ENCODE assay signal across 8 cellular contexts in genomic region chr13:75550159-75550567, GRCh38. TPM values are rescaled to one million over a fixed set of nuclear protein-coding genes. Genes with fewer than 3 reads are reported as not detected.
DNase-seq lines count a peak whose midpoint lies in the region; ATAC-seq and TF ChIP-seq lines count a peak whose summit lies in the region.

No MANE protein-coding gene starts in this region.

- H3K27me3 ChIP-seq in HUES6 (ENCODE audit: control insufficient read depth, insufficient read depth, low read length) (no peaks in the 10 kb centered on the region), ectodermal cell (ENCODE audit: control insufficient read depth, insufficient read depth, low read length, poor library complexity, severe bottlenecking) (no peaks in the 10 kb centered on the region), mucosa of stomach (ENCODE audit: control insufficient read depth, insufficient read depth, low read length) (no peaks in the 10 kb centered on the region), upper lobe of right lung (no peaks in the 10 kb centered on the region)

- H3K4me1 ChIP-seq in HUES6 (ENCODE audit: control insufficient read depth, insufficient read depth, low read length) (peaks cover 9% of the 10 kb centered on the region), ectodermal cell (ENCODE audit: control insufficient read depth, insufficient read depth, low read length) (peaks cover 5% of the 10 kb centered on the region), mucosa of stomach (ENCODE audit: control insufficient read depth, insufficient read depth, low read length) (peaks cover 3% of the 10 kb centered on the region), upper lobe of right lung (peaks cover 8% of the 10 kb centered on the region)

- no peak overlapping the region for H3K27ac ChIP-seq in HUES6 (ENCODE audit: low read depth, low read length)
- no peak overlapping the region for H3K27ac ChIP-seq in ectodermal cell (ENCODE audit: insufficient read depth, low read depth, low read length, poor library complexity, severe bottlenecking)
- peak overlapping the region; percentile 93 for H3K27ac ChIP-seq in upper lobe of right lung

- no peak for TF ChIP-seq CTCF in upper lobe of right lung (IDR thresholded peaks at IDR 0.05)

- peak overlapping the region; percentile 89 for H3K4me3 ChIP-seq in HUES6 (ENCODE audit: low read depth, low read length)
- peak overlapping the region; percentile 80 for H3K4me3 ChIP-seq in ectodermal cell (ENCODE audit: insufficient read depth, low read depth, low read length)
- H3K4me3 ChIP-seq in mucosa of stomach (ENCODE audit: low read length), result peak overlapping the region; percentile 75
- peak overlapping the region; percentile 93 for H3K4me3 ChIP-seq in upper lobe of right lung

- DNase-seq in DMS53 (lab: John Stamatoyannopoulos, UW) (peak; percentile 47), SW480 (ENCODE audit: low spot score) (peak; percentile 89), upper lobe of right lung (no peak)

- H3K36me3 ChIP-seq in HUES6 (ENCODE audit: control insufficient read depth, insufficient read depth, low read length) (peaks cover 13% of the 10 kb centered on the region), ectodermal cell (ENCODE audit: control insufficient read depth, insufficient read depth, low read length) (no peaks in the 10 kb centered on the region), mucosa of stomach (ENCODE audit: control insufficient read depth, insufficient read depth, low read length) (no peaks in the 10 kb centered on the region), upper lobe of right lung (no peaks in the 10 kb centered on the region)

- H3K9ac ChIP-seq in HUES6 (ENCODE audit: low read length) (peak overlapping the region; percentile 98), mucosa of stomach (ENCODE audit: low read length) (peak overlapping the region; percentile 71)

- H3K9me3 ChIP-seq in HUES6 (ENCODE audit: control insufficient read depth, insufficient read depth, low read depth, low read length) (no peaks in the 10 kb centered on the region), ectodermal cell (ENCODE audit: control insufficient read depth, low read length) (no peaks in the 10 kb centered on the region), mucosa of stomach (ENCODE audit: control insufficient read depth, low read length) (no peaks in the 10 kb centered on the region), upper lobe of right lung (no peaks in the 10 kb centered on the region)

- 3 to 10% methylated on average over 9 to 10 of the region's 10 CpGs for WGBS in ectodermal cell, 2 experiments

- peak; percentile 5 for ATAC-seq in GM21360 (IDR thresholded peaks at IDR 0.05; ENCODE audit: unreplicated experiment)
- no peak for ATAC-seq in upper lobe of right lung
- ATAC-seq in GM21825 (IDR thresholded peaks at IDR 0.05; ENCODE audit: unreplicated experiment), result no peak

- intact Hi-C loops in upper lobe of right lung (cut with DNase I), result no loop called here

RNA-seq across cellular contexts. Expression of gene UCHL3, which starts 0.6 kb away (rescaled TPM):
- 45.1 TPM for polyA plus RNA-seq in ectodermal cell (2013, experiment 1 of 4)
- polyA plus RNA-seq in ectodermal cell (2013, experiment 2 of 4), result 47.8 TPM
- polyA plus RNA-seq in ectodermal cell (2013, experiment 3 of 4), result 34.2 TPM
- polyA plus RNA-seq in ectodermal cell (2013, experiment 4 of 4), result 38.1 TPM
- 12.9 TPM for total RNA-seq in upper lobe of right lung

RNA-seq across cellular contexts. Expression of gene COMMD6, which starts 12.5 kb away (rescaled TPM):
- polyA plus RNA-seq in ectodermal cell (2013, experiment 1 of 4), result 186 TPM
- 197 TPM for polyA plus RNA-seq in ectodermal cell (2013, experiment 2 of 4)
- 236 TPM for polyA plus RNA-seq in ectodermal cell (2013, experiment 3 of 4)
- 247 TPM for polyA plus RNA-seq in ectodermal cell (2013, experiment 4 of 4)
- 142 TPM for total RNA-seq in upper lobe of right lung
